ENCODE assay signal across 15 cellular contexts in genomic region chr16:13171313-13171712, GRCh38.
A peak's percentile ranks its signal among the peaks of the same experiment; 100 is the strongest.
DNase-seq lines count a peak whose midpoint lies in the region; ATAC-seq, FAIRE-seq and TF ChIP-seq lines count a peak whose summit lies in the region.
"Had no signal": no experiment of that assay in that cellular context is flagged by ENCODE, and none has a peak within 500 bp of the region (broad histone marks: within the 10 kb centered on the region; RNA-seq: fewer than 3 reads in every experiment).

No MANE protein-coding gene starts in this region.

- H3K36me3 Mint-ChIP-seq in endodermal cell (ENCODE audit: low read depth): no peaks in the 10 kb centered on the region
- H3K36me3 Mint-ChIP-seq: CD4-positive, alpha-beta memory T cell had no signal

- H3K9me3 Mint-ChIP-seq in endodermal cell: peaks cover 5% of the 10 kb centered on the region

- no peak overlapping the region for H3K4me3 Mint-ChIP-seq in endodermal cell
- H3K4me3 Mint-ChIP-seq: CD4-positive, alpha-beta memory T cell had no signal

- H3K79me2 ChIP-seq in OCI-LY7 (ENCODE audit: insufficient read depth, low read depth, low read length): no peaks in the 10 kb centered on the region

- no peak for ATAC-seq in HG03095 (IDR thresholded peaks at IDR 0.05; ENCODE audit: unreplicated experiment)
- ATAC-seq: A549, K562 had no signal

- no peak for FAIRE-seq in GM12891 (lab: Jason Lieb, UNC)
- FAIRE-seq: A549, GM12892, K562 had no signal

- CTCF ChIA-PET in OCI-LY7 (lab: Charles Lee; ENCODE audit: unreplicated experiment): interaction anchor here (0.7 kb wide), 1 partner anchor 16 kb away, joined by 6 read pairs; no protein-coding TSS in a partner anchor

- peaks cover 16% of the 10 kb centered on the region for H3K4me1 ChIP-seq in OCI-LY7 (ENCODE audit: insufficient read depth, low read length, poor library complexity, severe bottlenecking)
- H3K4me1 ChIP-seq in endodermal cell (ENCODE audit: control insufficient read depth, insufficient read depth, low read length): peaks cover 8% of the 10 kb centered on the region
- H3K4me1 ChIP-seq: A549, BE2C, HAP-1 had no signal

- H3K9me2 ChIP-seq in OCI-LY7 (ENCODE audit: insufficient read depth, low read length): no peaks in the 10 kb centered on the region

- H3K27me3 Mint-ChIP-seq in endodermal cell (ENCODE audit: insufficient read depth): no peaks in the 10 kb centered on the region

- peak overlapping the region; percentile 63; the same call in 1 of the 2 replicates for H2AFZ ChIP-seq in OCI-LY7 (ENCODE audit: low read length)

- no peaks in the 10 kb centered on the region for H3K9me3 ChIP-seq in OCI-LY7 (ENCODE audit: low read length)
- no peaks in the 10 kb centered on the region for H3K9me3 ChIP-seq in endodermal cell (ENCODE audit: control insufficient read depth, low read length)
- H3K9me3 ChIP-seq: A549, BE2C had no signal

- 52 to 70% methylated on average over 2 to 4 of the region's 4 CpGs for WGBS in endodermal cell (ENCODE audit: insufficient coverage in 1 of 2, insufficient read length in 1 of 2), 2 experiments
- WGBS in lower leg skin, 2 donors: 25 to 39% methylated on average over 4 of the region's 4 CpGs

- POLR2A ChIA-PET in OCI-LY7 (lab: Charles Lee): no interaction called here

- TF ChIP-seq POLR2A in lower leg skin (IDR thresholded peaks at IDR 0.05): no peak
- TF ChIP-seq POLR2A in GM12891 (IDR thresholded peaks at IDR 0.05; ENCODE audit: low read depth, low read length): no peak

- H3K4me2 ChIP-seq in OCI-LY7 (ENCODE audit: low read length): peak overlapping the region; percentile 41
- H3K4me2 ChIP-seq: A549 had no signal

- H3K4me3 ChIP-seq in OCI-LY7 (ENCODE audit: low read depth, low read length, poor library complexity, severe bottlenecking) (no peak overlapping the region), endodermal cell (ENCODE audit: low read length) (no peak overlapping the region), lower leg skin (ENCODE audit: low read depth, poor library complexity, severe bottlenecking) (no peak overlapping the region)
- H3K4me3 ChIP-seq: A549, HAP-1, K562 had no signal

- H4K20me1 ChIP-seq in OCI-LY7 (ENCODE audit: insufficient read depth, low read length): no peaks in the 10 kb centered on the region

- H3K4me1 Mint-ChIP-seq in endodermal cell: peaks cover 29% of the 10 kb centered on the region
- H3K4me1 Mint-ChIP-seq: CD4-positive, alpha-beta memory T cell had no signal

- no peaks in the 10 kb centered on the region for H3K27me3 ChIP-seq in endodermal cell (ENCODE audit: control insufficient read depth, insufficient read depth, low read length, poor library complexity, severe bottlenecking)
- H3K27me3 ChIP-seq: BE2C had no signal

- no TSS peak for BruUV-seq in OCI-LY7 (replicated peaks; lab: Mats Ljungman, UMichigan)

- peak; percentile 50 for DNase-seq in OCI-LY7 (ENCODE audit: low spot score)
- DNase-seq in endodermal cell: peak; percentile 64
- peak; percentile 18 for DNase-seq in left kidney (ENCODE audit: low read depth, low spot score)
- no peak for DNase-seq in T-helper 9 cell
- DNase-seq in lower leg skin (ENCODE audit: low spot score in 2 of 2): no peak
- no peak for DNase-seq in GM12891 (ENCODE audit: insufficient read length, low spot score)
- DNase-seq: BE2C; CD4-positive, alpha-beta memory T cell; DMS79 had no signal

- H3K27ac Mint-ChIP-seq in endodermal cell: no peak overlapping the region

- H3K9ac ChIP-seq in endodermal cell (ENCODE audit: extremely low read depth, low read length, poor library complexity, severe bottlenecking): no peak overlapping the region

- intact Hi-C loops in OCI-LY7 (cut with micrococcal nuclease; ENCODE audit: unreplicated experiment): loop anchor here (10.0 kb wide), 1 partner anchor 273 kb away; no protein-coding TSS in a partner anchor
- intact Hi-C loops in lower leg skin (cut with DNase I; ENCODE audit: low total_unique reads): no loop called here

- H3K36me3 ChIP-seq in OCI-LY7 (ENCODE audit: insufficient read depth, low read length) (no peaks in the 10 kb centered on the region), endodermal cell (ENCODE audit: control insufficient read depth, insufficient read depth, low read length) (no peaks in the 10 kb centered on the region)
- H3K36me3 ChIP-seq: BE2C, HAP-1 had no signal

- TF ChIP-seq CTCF in OCI-LY7 (conservative IDR thresholded peaks at IDR 0.05; ENCODE audit: low read length): no peak
- no peak for TF ChIP-seq CTCF in endodermal cell (conservative IDR thresholded peaks at IDR 0.05)
- TF ChIP-seq CTCF in lower leg skin (IDR thresholded peaks at IDR 0.05): no peak

- no peak overlapping the region for H3K27ac ChIP-seq in OCI-LY7 (ENCODE audit: low read depth, low read length, poor library complexity, severe bottlenecking)
- H3K27ac ChIP-seq in endodermal cell (ENCODE audit: low read depth, low read length): no peak overlapping the region
- H3K27ac ChIP-seq: A549, C4-2B had no signal

TF ChIP-seq in GM12891, 5 proteins besides CTCF, POLR2A, EP300 and RAD21:
- TF ChIP-seq PAX5 (IDR thresholded peaks at IDR 0.05; ENCODE audit: insufficient read depth, low read length, severe bottlenecking): no peak
- no peak for TF ChIP-seq POLR2AphosphoS5 (IDR thresholded peaks at IDR 0.05; ENCODE audit: low read depth, low read length)
- TF ChIP-seq TAF1 (IDR thresholded peaks at IDR 0.05; ENCODE audit: low read depth, low read length): no peak
- TF ChIP-seq POU2F2 (IDR thresholded peaks at IDR 0.05; ENCODE audit: low read depth, low read length): no peak
- TF ChIP-seq SPI1 (IDR thresholded peaks at IDR 0.05; ENCODE audit: low read depth, low read length): no peak

Comparison
In these comparisons a context has a peak if more than half of its experiments do, and no peak if none do; other contexts are left out.
1. DNase-seq: peak in OCI-LY7 (single experiment), endodermal cell (single experiment) and left kidney (single experiment); none in T-helper 9 cell (single experiment), lower leg skin (0 of 2) and GM12891 (single experiment).